In the genomic region with DNA sequence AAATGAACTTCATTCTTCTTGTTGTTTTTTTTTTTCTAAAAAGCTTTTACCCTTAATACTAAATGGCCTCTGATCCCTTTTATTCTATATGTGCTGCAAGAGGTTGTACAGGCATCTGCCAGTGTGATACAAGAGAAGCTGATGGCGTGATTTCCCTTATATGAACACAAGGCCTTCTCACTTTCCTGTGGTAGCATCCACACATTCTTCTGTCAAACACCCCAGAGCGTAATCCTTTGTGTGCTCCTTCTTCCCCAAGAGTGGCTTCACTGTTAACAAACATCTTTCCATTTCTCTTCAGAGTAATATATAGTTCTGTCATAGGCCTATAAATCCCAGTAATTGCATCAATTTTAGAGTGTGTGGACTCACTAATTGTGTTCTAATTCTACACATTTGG, we compare ENCODE assay signal across 26 cellular contexts.
DNase-seq lines count a peak whose midpoint lies in the region; ATAC-seq, FAIRE-seq and TF ChIP-seq lines count a peak whose summit lies in the region.
"Had no signal": no experiment of that assay in that cellular context is flagged by ENCODE, and none has a peak within 500 bp of the region (broad histone marks: within the 10 kb centered on the region; RNA-seq: fewer than 3 reads in every experiment).

No MANE protein-coding gene starts in this region.

- H3K4me1 ChIP-seq in breast epithelium: no peaks in the 10 kb centered on the region
- H3K4me1 ChIP-seq in astrocyte (ENCODE audit: insufficient read depth, low read length): peaks cover 55% of the 10 kb centered on the region
- peaks cover 0 to 40% (median 3%) of the 10 kb centered on the region in 4 donors for H3K4me1 ChIP-seq in right lobe of liver
- peaks cover 7 to 53% (median 33%) of the 10 kb centered on the region in 4 donors for H3K4me1 ChIP-seq in stomach
- 0 out of 2 replicates have a peak, but pooled peaks cover 6% of the 10 kb centered on the region for H3K4me1 ChIP-seq in GM23338 (ENCODE audit: insufficient read depth)
- H3K4me1 ChIP-seq: spleen, testis had no signal

- peak overlapping the region; percentile 15 for H3K9ac ChIP-seq in astrocyte (ENCODE audit: low read length)
- H3K9ac ChIP-seq: BLaER1 treated with 17β-estradiol and CSF1 and Interleukin-3, amounts not matched to agents 10 nM and 100 nM had no signal

- H2AFZ ChIP-seq in astrocyte (ENCODE audit: low read depth, low read length) (no peak overlapping the region), GM23338 (no peak overlapping the region)

- POLR2A ChIA-PET in MCF 10A (lab: Yijun Ruan, JAX): interaction anchor here (0.8 to 5.8 kb wide), 15 partner anchors 16 to 184 kb away, joined by 3 to 63 read pairs (median 3); partner anchors contain the start of gene MET

- CTCF ChIA-PET in MCF 10A (lab: Yijun Ruan, JAX): interaction anchor here (0.7 to 2.1 kb wide), 8 partner anchors 16 to 182 kb away, joined by 3 to 6 read pairs (median 3); no protein-coding TSS in a partner anchor

- H3K27me3 Mint-ChIP-seq in MCF 10A (ENCODE audit: insufficient read depth, unreplicated experiment) (no peaks in the 10 kb centered on the region), astrocyte (ENCODE audit: low read depth, unreplicated experiment) (no peaks in the 10 kb centered on the region), GM23338 (ENCODE audit: insufficient read depth, low read depth, poor library complexity) (peaks cover 3% of the 10 kb centered on the region)

- H3K9me2 ChIP-seq in GM23338 (ENCODE audit: insufficient read depth): no peaks in the 10 kb centered on the region

- H3K9me3 Mint-ChIP-seq in MCF 10A (ENCODE audit: unreplicated experiment): no peaks in the 10 kb centered on the region
- no peaks in the 10 kb centered on the region for H3K9me3 Mint-ChIP-seq in astrocyte (ENCODE audit: unreplicated experiment)
- no peaks in the 10 kb centered on the region for H3K9me3 Mint-ChIP-seq in GM23338
- H3K9me3 Mint-ChIP-seq: activated CD4-positive, alpha-beta memory T cell treated with anti-CD3 and anti-CD28 coated beads for 36 hours; activated naive CD4-positive, alpha-beta T cell treated with anti-CD3 and anti-CD28 coated beads, Interleukin-2, amount 50 U/mL, for 72 hours; activated T-helper 2 cell treated with anti-CD3 and anti-CD28 coated beads, Interferon-gamma antibody, Interleukin-2, Interleukin-4, amounts not matched to agents 10 μg/mL and 5 μg/mL and 100 μg/mL, durations not matched to agents 14 hours and 24 hours and 36 hours; stimulated activated naive B cell treated with anti-CD40 and anti-IgM and Interleukin-4, amounts not matched to agents 10 μg/mL and 1 μg/mL and 100 μg/mL, for 72 hours had no signal

- no peak for FAIRE-seq in astrocyte (lab: Jason Lieb, UNC)
- FAIRE-seq: GM12892, TTC549 had no signal

- WGBS in right lobe of liver (ENCODE audit: insufficient coverage, low coverage, low lambda C conversion rate, missing lambda C conversion rate): 61% methylated on average over 2 of the region's 2 CpGs
- 52 to 93% (median 76%) methylated on average over 2 of the region's 2 CpGs for WGBS in stomach, 5 donors

- H3K27me3 ChIP-seq in breast epithelium (no peaks in the 10 kb centered on the region), astrocyte (ENCODE audit: insufficient read depth, low read length) (no peaks in the 10 kb centered on the region), right lobe of liver (no peaks in the 10 kb centered on the region), stomach (no peaks in the 10 kb centered on the region), GM23338 (ENCODE audit: insufficient read depth) (peaks cover 34% of the 10 kb centered on the region; the same call in 1 of the 2 replicates)
- H3K27me3 ChIP-seq: BLaER1 treated with 17β-estradiol and CSF1 and Interleukin-3, amounts not matched to agents 10 nM and 100 nM; gastroesophageal sphincter; testis; vagina had no signal

- H3K79me2 ChIP-seq in astrocyte (ENCODE audit: insufficient read depth, low read length) (no peaks in the 10 kb centered on the region), GM23338 (replicated peaks; ENCODE audit: insufficient read depth) (no peaks in the 10 kb centered on the region)

- H3K4me2 ChIP-seq in astrocyte (ENCODE audit: low read length) (peak overlapping the region; percentile 31), GM23338 (no peak overlapping the region)
- H3K4me2 ChIP-seq: BLaER1 treated with 17β-estradiol and CSF1 and Interleukin-3, amounts not matched to agents 10 nM and 100 nM had no signal

- H3K9me3 ChIP-seq in breast epithelium: no peaks in the 10 kb centered on the region
- H3K9me3 ChIP-seq in astrocyte (ENCODE audit: insufficient read depth, low read depth, low read length): no peaks in the 10 kb centered on the region
- H3K9me3 ChIP-seq in right lobe of liver: no peaks in the 10 kb centered on the region
- no peaks in the 10 kb centered on the region for H3K9me3 ChIP-seq in stomach
- H3K9me3 ChIP-seq: BLaER1 treated with 17β-estradiol and CSF1 and Interleukin-3, amounts not matched to agents 10 nM and 100 nM; Caco-2; gastroesophageal sphincter; spleen; testis; vagina had no signal

- H4K20me1 ChIP-seq in astrocyte (ENCODE audit: insufficient read depth, low read length) (no peaks in the 10 kb centered on the region), GM23338 (replicated peaks; ENCODE audit: insufficient read depth) (peaks cover 11% of the 10 kb centered on the region; the same call in 1 of the 2 replicates)
- H4K20me1 ChIP-seq: BLaER1 treated with 17β-estradiol and CSF1 and Interleukin-3, amounts not matched to agents 10 nM and 100 nM had no signal

- H3K36me3 Mint-ChIP-seq in MCF 10A (ENCODE audit: insufficient read depth, unreplicated experiment): peaks cover 77% of the 10 kb centered on the region
- no peaks in the 10 kb centered on the region for H3K36me3 Mint-ChIP-seq in astrocyte (ENCODE audit: low read depth, unreplicated experiment)
- no peaks in the 10 kb centered on the region for H3K36me3 Mint-ChIP-seq in GM23338 (ENCODE audit: low read depth)
- H3K36me3 Mint-ChIP-seq: activated CD4-positive, alpha-beta memory T cell treated with anti-CD3 and anti-CD28 coated beads for 36 hours; activated naive CD4-positive, alpha-beta T cell treated with anti-CD3 and anti-CD28 coated beads, Interleukin-2, amount 50 U/mL, for 72 hours; stimulated activated naive B cell treated with anti-CD40 and anti-IgM and Interleukin-4, amounts not matched to agents 10 μg/mL and 1 μg/mL and 100 μg/mL, for 72 hours had no signal

- no peak overlapping the region for H3K4me3 ChIP-seq in breast epithelium
- no peak overlapping the region for H3K4me3 ChIP-seq in astrocyte (ENCODE audit: insufficient read depth, low read depth, low read length)
- no peak overlapping the region for H3K4me3 ChIP-seq in right lobe of liver
- H3K4me3 ChIP-seq in stomach: no peak overlapping the region
- H3K4me3 ChIP-seq in GM23338: no peak overlapping the region
- H3K4me3 ChIP-seq: BLaER1 treated with 17β-estradiol and CSF1 and Interleukin-3, amounts not matched to agents 10 nM and 100 nM; gastroesophageal sphincter; spleen; testis; vagina had no signal

- H3K27ac Mint-ChIP-seq in MCF 10A (ENCODE audit: low read depth, unreplicated experiment) (peak overlapping the region; percentile 57), astrocyte (ENCODE audit: unreplicated experiment) (no peak overlapping the region), GM23338 (no peak overlapping the region)
- H3K27ac Mint-ChIP-seq: activated CD4-positive, alpha-beta memory T cell treated with anti-CD3 and anti-CD28 coated beads for 36 hours; activated naive CD4-positive, alpha-beta T cell treated with anti-CD3 and anti-CD28 coated beads, Interleukin-2, amount 50 U/mL, for 72 hours; activated T-helper 2 cell treated with anti-CD3 and anti-CD28 coated beads, Interferon-gamma antibody, Interleukin-2, Interleukin-4, amounts not matched to agents 10 μg/mL and 5 μg/mL and 100 μg/mL, durations not matched to agents 14 hours and 24 hours and 36 hours; stimulated activated naive B cell treated with anti-CD40 and anti-IgM and Interleukin-4, amounts not matched to agents 10 μg/mL and 1 μg/mL and 100 μg/mL, for 72 hours had no signal

- H3K27ac ChIP-seq in breast epithelium (peak overlapping the region in 1 of 2 donors; percentile 76), astrocyte (ENCODE audit: low read depth, low read length) (peak overlapping the region; percentile 83), right lobe of liver (peak overlapping the region; percentile 56 to 78 (median 69)), stomach (peak overlapping the region; percentile 8 to 50 (median 35)), GM23338 (ENCODE audit: low read depth) (no peak overlapping the region)
- H3K27ac ChIP-seq: BLaER1 treated with 17β-estradiol and CSF1 and Interleukin-3, amounts not matched to agents 10 nM and 100 nM; gastroesophageal sphincter; spleen; testis; vagina had no signal

- no TSS peak for BruUV-seq in MCF 10A (replicated peaks; lab: Mats Ljungman, UMichigan)

- ATAC-seq in right lobe of liver (no peak), GM23338 (no peak), GM19452 (IDR thresholded peaks at IDR 0.05; ENCODE audit: unreplicated experiment) (no peak), HG03521 (IDR thresholded peaks at IDR 0.05; ENCODE audit: unreplicated experiment) (no peak)
- ATAC-seq: gastroesophageal sphincter had no signal

- DNase-seq in MCF 10A (ENCODE audit: unreplicated experiment): no peak
- DNase-seq in breast epithelium (ENCODE audit: low spot score in 2 of 2): no peak
- no peak for DNase-seq in astrocyte (ENCODE audit: low read depth)
- DNase-seq in right lobe of liver: no peak
- no peak for DNase-seq in stomach
- DNase-seq in GM23338 (ENCODE audit: low spot score): no peak
- DNase-seq: activated CD4-positive, alpha-beta memory T cell treated with anti-CD3 and anti-CD28 coated beads for 36 hours; activated CD8-positive, alpha-beta memory T cell treated with anti-CD3 and anti-CD28 coated beads, Interleukin-2, amount 50 U/mL, for 48 hours; Caco-2; NCI-H1092; NCI-H2029; OCI-M1; SHP77 treated with DMSO at 0.1 percent for 48 hours; spleen; stimulated activated CD4-positive, alpha-beta T cell treated with anti-CD3 and anti-CD28 coated beads, Interleukin-4, amount 100 ng/mL, for 1 hour; stimulated activated naive B cell treated with anti-CD40 and anti-IgM and Interleukin-4, amounts not matched to agents 10 μg/mL and 1 μg/mL and 100 μg/mL, for 72 hours; testis had no signal

- H3F3A ChIP-seq in GM23338 (replicated peaks; ENCODE audit: low read depth): no peaks in the 10 kb centered on the region

- TF ChIP-seq EP300 in stomach (IDR thresholded peaks at IDR 0.05): no peak

- TF ChIP-seq CTCF in MCF 10A (IDR thresholded peaks at IDR 0.05; ENCODE audit: unreplicated experiment) (no peak), breast epithelium (IDR thresholded peaks at IDR 0.05) (no peak), astrocyte (IDR thresholded peaks at IDR 0.05; ENCODE audit: insufficient read depth, low read depth, low read length) (no peak), right lobe of liver (IDR thresholded peaks at IDR 0.05) (no peak), stomach (IDR thresholded peaks at IDR 0.05) (no peak), GM23338 (conservative IDR thresholded peaks at IDR 0.05; ENCODE audit: low read depth in 2 of 2) (no peak)

- intact Hi-C loops in MCF 10A (cut with micrococcal nuclease) (loop anchor here (2.0 kb wide), 1 partner anchor 103 kb away; the partner anchor contains the start of gene MET), breast epithelium (cut with DNase I; ENCODE audit: low total_unique reads) (no loop called here), right lobe of liver (cut with DNase I) (no loop called here), stomach (cut with DNase I; ENCODE audit: low total_unique reads) (no loop called here)

- H3K4me3 Mint-ChIP-seq in MCF 10A (ENCODE audit: unreplicated experiment) (no peak overlapping the region), astrocyte (ENCODE audit: unreplicated experiment) (no peak overlapping the region), GM23338 (no peak overlapping the region)
- H3K4me3 Mint-ChIP-seq: activated CD4-positive, alpha-beta memory T cell treated with anti-CD3 and anti-CD28 coated beads for 36 hours; stimulated activated naive B cell treated with anti-CD40 and anti-IgM and Interleukin-4, amounts not matched to agents 10 μg/mL and 1 μg/mL and 100 μg/mL, for 72 hours had no signal

- H3K36me3 ChIP-seq in breast epithelium (no peaks in the 10 kb centered on the region), astrocyte (ENCODE audit: insufficient read depth, low read length) (peaks cover 7% of the 10 kb centered on the region), right lobe of liver (peaks cover 0 to 3% (median 0%) of the 10 kb centered on the region in 4 donors), stomach (peaks cover 0 to 7% (median 0%) of the 10 kb centered on the region in 4 donors), GM23338 (ENCODE audit: insufficient read depth) (no peaks in the 10 kb centered on the region)
- H3K36me3 ChIP-seq: BLaER1 treated with 17β-estradiol and CSF1 and Interleukin-3, amounts not matched to agents 10 nM and 100 nM; gastroesophageal sphincter; vagina had no signal

- no peak for TF ChIP-seq POLR2A in breast epithelium (IDR thresholded peaks at IDR 0.05)
- TF ChIP-seq POLR2A in right lobe of liver (IDR thresholded peaks at IDR 0.05): no peak
- no peak for TF ChIP-seq POLR2A in stomach (IDR thresholded peaks at IDR 0.05)

- H3K4me1 Mint-ChIP-seq in MCF 10A (ENCODE audit: insufficient read depth, unreplicated experiment) (peaks cover 13% of the 10 kb centered on the region), astrocyte (ENCODE audit: low read depth, unreplicated experiment) (peaks cover 23% of the 10 kb centered on the region), GM23338 (peaks cover 4% of the 10 kb centered on the region)
